ENCODE assay signal across 32 cellular contexts in genomic region chr12:111041091-111041490, GRCh38. TPM values are rescaled to one million over a fixed set of nuclear protein-coding genes. Genes with fewer than 3 reads are reported as not detected.
"Had no signal": no experiment of that assay in that cellular context is flagged by ENCODE, and none has a peak within 500 bp of the region (broad histone marks: within the 10 kb centered on the region; RNA-seq: fewer than 3 reads in every experiment).

No MANE protein-coding gene starts in this region.

- H3K4me1 ChIP-seq: colonic mucosa had no signal

- H3K27ac ChIP-seq: body of pancreas, colonic mucosa, epithelial cell of prostate, esophagus squamous epithelium, gastroesophageal sphincter, heart right ventricle, hepatocyte had no signal

- H3K4me2 ChIP-seq: hepatocyte had no signal

- H3K36me3 ChIP-seq: colonic mucosa, esophagus squamous epithelium, gastroesophageal sphincter, heart right ventricle had no signal

- H3K9me3 ChIP-seq: body of pancreas, colonic mucosa, esophagus squamous epithelium, heart right ventricle had no signal

- DNase-seq: activated CD4-positive, alpha-beta memory T cell treated with anti-CD3 and anti-CD28 coated beads, Interleukin-2, amount 10 ng/mL, durations not matched to agents 7 days and 5 days; activated CD4-positive, alpha-beta T cell treated with anti-CD3 and anti-CD28 coated beads for 36 hours; activated CD4-positive, alpha-beta T cell treated with anti-CD3 and anti-CD28 coated beads, Interleukin-2, amount 10 ng/mL, durations not matched to agents 24 days and 14 days; activated CD4-positive, alpha-beta T cell treated with anti-CD3 and anti-CD28 coated beads, Interleukin-2, amount 50 U/mL, for 4 hours; activated CD4-positive, CD25-positive, alpha-beta regulatory T cell; activated CD4-positive, CD25-positive, alpha-beta regulatory T cell treated with anti-CD3 and anti-CD28 coated beads, Interleukin-2, amount 50 U/mL, for 72 hours; activated CD8-positive, alpha-beta memory T cell treated with anti-CD3 and anti-CD28 coated beads, Interleukin-2, amount 50 U/mL, for 48 hours; activated gamma-delta T cell; activated naive CD4-positive, alpha-beta T cell treated with anti-CD3 and anti-CD28 coated beads, Interleukin-2, amount 50 U/mL, for 16 hours; activated naive CD4-positive, alpha-beta T cell treated with Interleukin-2 at 50 U/mL for 16 hours; activated T-cell treated with anti-CD3 and anti-CD28 coated beads for 4 hours; activated T-cell treated with anti-CD3 and anti-CD28 coated beads, Interleukin-2, amount 50 U/mL, for 24 hours; activated T-cell treated with anti-CD3 and anti-CD28 coated beads, Interleukin-2, amount 50 U/mL, for 72 hours; amygdala; aorta; body of pancreas; caudate nucleus; colonic mucosa; effector CD8-positive, alpha-beta T cell; esophagus squamous epithelium; foreskin melanocyte; heart right ventricle; T1000 had no signal

- ATAC-seq: activated CD4-positive, alpha-beta T cell treated with anti-CD3 and anti-CD28 coated beads for 36 hours; activated T-cell treated with anti-CD3 and anti-CD28 coated beads, Interleukin-2, amount 50 U/mL, for 72 hours; body of pancreas; gastroesophageal sphincter; heart right ventricle had no signal

- H3K79me2 ChIP-seq: hepatocyte had no signal

- H2AFZ ChIP-seq: hepatocyte had no signal

- H3K4me3 ChIP-seq: body of pancreas, colonic mucosa, esophagus squamous epithelium, gastroesophageal sphincter, heart right ventricle, hepatocyte had no signal

RNA-seq across cellular contexts. Expression of gene CUX2, which starts 7.1 kb away (rescaled TPM):
- total RNA-seq: body of pancreas, chondrocyte, dermis microvascular lymphatic vessel endothelial cell, endothelial cell of umbilical vein, esophagus squamous epithelium, fibroblast of lung, fibroblast of villous mesenchyme, gastroesophageal sphincter, glomerular endothelial cell had no signal
- polyA plus RNA-seq: aorta, endothelial cell of umbilical vein, fibroblast of lung, heart right ventricle had no signal
